In genomic region chr2:174025271-174026121, GRCh38 we compare ENCODE assay signal across 9 cellular contexts.
DNase-seq lines count a peak whose midpoint lies in the region; ATAC-seq, FAIRE-seq and TF ChIP-seq lines count a peak whose summit lies in the region.
"Had no signal": no experiment of that assay in that cellular context is flagged by ENCODE, and none has a peak within 500 bp of the region (broad histone marks: within the 10 kb centered on the region; RNA-seq: fewer than 3 reads in every experiment).

No MANE protein-coding gene starts in this region.

- H3K27ac ChIP-seq in PC-3 (ENCODE audit: low read length) = peak overlapping the region; percentile 97
- H3K27ac ChIP-seq in fibroblast of lung (ENCODE audit: insufficient read depth, low read length) = peak overlapping the region; percentile 66
- peak overlapping the region; percentile 98 for H3K27ac ChIP-seq in neutrophil

- POLR2A ChIA-PET in PC-3 (lab: Charles Lee; ENCODE audit: unreplicated experiment) = no interaction called here

- H3K9me2 ChIP-seq in PC-3 (replicated peaks; ENCODE audit: low read length) = no peaks in the 10 kb centered on the region

- H3K9me3 ChIP-seq in PC-3 (ENCODE audit: low read length) (no peaks in the 10 kb centered on the region), fibroblast of lung (ENCODE audit: control insufficient read depth, insufficient read depth, low read depth, low read length) (no peaks in the 10 kb centered on the region), neutrophil (no peaks in the 10 kb centered on the region)

- no peak for FAIRE-seq in HTR-8/SVneo (lab: Jason Lieb, UNC)

- peak; percentile 96 for DNase-seq in AG10803 (ENCODE audit: low read depth)
- no peak for DNase-seq in PC-3
- DNase-seq in fibroblast of lung (ENCODE audit: low read depth in 2 of 2) = peak; percentile 72 to 99
- no peak for DNase-seq in HTR-8/SVneo (ENCODE audit: insufficient read length, low spot score)
- no peak for DNase-seq in A172 (ENCODE audit: low spot score)
- DNase-seq: COR-L47 had no signal

- H2AFZ ChIP-seq in PC-3 (ENCODE audit: low read length) (no peak overlapping the region), fibroblast of lung (ENCODE audit: low read length) (peak overlapping the region; percentile 75)

- H3K4me2 ChIP-seq in PC-3 (ENCODE audit: low read length) = no peak overlapping the region
- peak overlapping the region; percentile 60 for H3K4me2 ChIP-seq in fibroblast of lung (ENCODE audit: extremely low read depth, insufficient read depth, low read length)

- intact Hi-C loops in PC-3 (cut with micrococcal nuclease) = no loop called here

- TF ChIP-seq CTCF in AG10803 (conservative IDR thresholded peaks at IDR 0.05; ENCODE audit: low read length) (no peak), PC-3 (conservative IDR thresholded peaks at IDR 0.05; ENCODE audit: low read depth, low read length) (no peak), fibroblast of lung (conservative IDR thresholded peaks at IDR 0.05 in 1 of 2, IDR thresholded peaks at IDR 0.05 in 1 of 2; ENCODE audit: low read depth in 1 of 2, low read length in 2 of 2) (no peak), neutrophil (IDR thresholded peaks at IDR 0.05) (no peak)

- no peaks in the 10 kb centered on the region for H3K36me3 ChIP-seq in PC-3 (ENCODE audit: low read depth, low read length)
- no peaks in the 10 kb centered on the region for H3K36me3 ChIP-seq in fibroblast of lung (ENCODE audit: control insufficient read depth, insufficient read depth, low read length)
- no peaks in the 10 kb centered on the region for H3K36me3 ChIP-seq in neutrophil

- BruUV-seq in PC-3 (replicated peaks; lab: Mats Ljungman, UMichigan) = no TSS peak

- peaks cover 12% of the 10 kb centered on the region; the same call in 1 of the 2 replicates for H3K4me1 ChIP-seq in PC-3 (ENCODE audit: insufficient read depth, low read length)
- H3K4me1 ChIP-seq in fibroblast of lung (ENCODE audit: control insufficient read depth, extremely low read depth, insufficient read depth, low read length) = peaks cover 16% of the 10 kb centered on the region
- peaks cover 76 to 84% of the 10 kb centered on the region in 2 experiments for H3K4me1 ChIP-seq in neutrophil (ENCODE audit: control insufficient read depth in 1 of 2, insufficient read depth in 1 of 2, low read depth in 1 of 2, low read length in 1 of 2)

- ATAC-seq in PC-3 = no peak
- no peak for ATAC-seq in GM18909 (IDR thresholded peaks at IDR 0.05; ENCODE audit: poor library complexity, unreplicated experiment)
- no peak for ATAC-seq in HG03039 (IDR thresholded peaks at IDR 0.05; ENCODE audit: unreplicated experiment)

- H3K27me3 ChIP-seq in PC-3 (ENCODE audit: low read length) = no peaks in the 10 kb centered on the region
- no peaks in the 10 kb centered on the region for H3K27me3 ChIP-seq in fibroblast of lung (ENCODE audit: control insufficient read depth, insufficient read depth, low read length)
- no peaks in the 10 kb centered on the region for H3K27me3 ChIP-seq in neutrophil

- H4K20me1 ChIP-seq in PC-3 (ENCODE audit: low read length) (no peaks in the 10 kb centered on the region), fibroblast of lung (ENCODE audit: control insufficient read depth, extremely low read depth, insufficient read depth, low read length) (no peaks in the 10 kb centered on the region)

- H3K4me3 ChIP-seq in AG10803 (ENCODE audit: low read length) (peak overlapping the region; percentile 40), PC-3 (ENCODE audit: low read length) (no peak overlapping the region), fibroblast of lung (replicated peaks in 1 of 4; ENCODE audit: control extremely low read depth in 1 of 4, insufficient read depth in 1 of 4, low read depth in 3 of 4, low read length in 4 of 4) (peak overlapping the region in 1 of 4 experiments; percentile 25), neutrophil (ENCODE audit: low read depth in 1 of 2, low read length in 1 of 2) (peak overlapping the region; percentile 44 to 51)

- H3K79me2 ChIP-seq in PC-3 (ENCODE audit: low read length) (no peaks in the 10 kb centered on the region), fibroblast of lung (ENCODE audit: control insufficient read depth, insufficient read depth, low read length) (no peaks in the 10 kb centered on the region)

- no peaks in the 10 kb centered on the region for H3F3A ChIP-seq in PC-3 (ENCODE audit: low read length, unreplicated experiment)

- H3K9ac ChIP-seq in PC-3 (ENCODE audit: low read length) (peak overlapping the region; percentile 73; the same call in 1 of the 2 replicates), fibroblast of lung (ENCODE audit: insufficient read depth, low read length) (peak overlapping the region; percentile 60)

- CTCF ChIA-PET in PC-3 (lab: Charles Lee) = no interaction called here

Comparison
In these comparisons a context has a peak if more than half of its experiments do, and no peak if none do; other contexts are left out.
1. DNase-seq: peak in AG10803 (single experiment) and fibroblast of lung (2 of 2); none in PC-3 (single experiment), HTR-8/SVneo (single experiment) and A172 (single experiment).
2. Peak in every context shown above with its lines, with median percentiles within 50 percentile points of each other: H3K27ac ChIP-seq.